ENCODE assay signal across 9 cellular contexts in the genomic region with DNA sequence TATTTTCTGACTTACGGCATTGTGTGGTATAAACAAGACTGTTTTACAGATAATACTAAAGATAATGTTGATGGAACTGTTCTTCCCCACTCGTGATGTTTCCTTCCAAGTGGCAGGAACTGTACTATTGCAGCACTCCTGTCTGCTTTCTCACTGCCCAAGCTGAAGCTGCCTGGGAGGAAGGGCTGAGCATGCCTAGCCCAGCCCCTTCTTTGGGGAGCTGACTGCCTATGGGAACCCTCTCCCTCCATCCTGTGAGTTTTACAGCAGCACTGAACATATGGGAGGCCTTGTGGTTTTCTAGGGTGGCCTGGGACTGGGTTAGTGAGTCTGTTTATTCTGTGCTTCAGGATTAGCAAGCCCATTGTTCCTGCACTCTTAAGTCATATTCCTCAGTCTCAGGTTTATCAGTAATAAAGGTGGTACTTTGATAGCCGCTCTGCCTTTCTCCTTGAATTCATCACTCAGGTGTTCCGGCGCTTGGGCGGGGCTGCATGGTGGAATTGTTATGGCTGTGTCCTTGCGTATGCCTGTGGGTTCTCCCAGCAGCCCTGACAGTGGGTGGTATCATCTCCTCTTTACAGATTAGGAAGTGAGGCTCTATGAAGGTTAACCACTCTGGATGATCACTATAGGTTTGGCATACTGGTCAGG.
DNase-seq lines count a peak whose midpoint lies in the region; ATAC-seq lines count a peak whose summit lies in the region.
"Had no signal": no experiment of that assay in that cellular context is flagged by ENCODE, and none has a peak within 500 bp of the region (broad histone marks: within the 10 kb centered on the region; RNA-seq: fewer than 3 reads in every experiment).

No MANE protein-coding gene starts in this region.

- peak; percentile 6 for DNase-seq in activated CD4-positive, alpha-beta T cell treated with anti-CD3 and anti-CD28 coated beads for 48 hours
- no peak for DNase-seq in activated CD4-positive, alpha-beta T cell treated with anti-CD3 and anti-CD28 coated beads for 1 hour
- DNase-seq in SJCRH30 = peak; percentile 60 to 73
- DNase-seq in fibroblast of gingiva (ENCODE audit: low read depth) = peak; percentile 83
- no peak for DNase-seq in stimulated activated CD4-positive, alpha-beta T cell treated with anti-CD3 and anti-CD28 coated beads, Interleukin-4, amount 100 ng/mL, for 4 hours
- DNase-seq: activated B cell treated with CpG ODN at 0.5 μM for 24 hours had no signal

- H3K27me3 ChIP-seq in SJCRH30 (no peaks in the 10 kb centered on the region), neuron (ENCODE audit: insufficient read depth, low read length) (no peaks in the 10 kb centered on the region)

- H2AFZ ChIP-seq in neuron (ENCODE audit: low read depth, low read length) = peak overlapping the region; percentile 74

- ATAC-seq in HG03135 (IDR thresholded peaks at IDR 0.05; ENCODE audit: unreplicated experiment) (no peak), HG03159 (IDR thresholded peaks at IDR 0.05; ENCODE audit: unreplicated experiment) (no peak)

- H3K4me1 ChIP-seq in SJCRH30 (peaks cover 10% of the 10 kb centered on the region), neuron (ENCODE audit: insufficient read depth, low read length) (peaks cover 10% of the 10 kb centered on the region)

- no peaks in the 10 kb centered on the region for H3K36me3 ChIP-seq in SJCRH30
- no peaks in the 10 kb centered on the region for H3K36me3 ChIP-seq in neuron (ENCODE audit: insufficient read depth, low read length)

- peak overlapping the region; percentile 32; the same call in 1 of the 2 replicates for H3K27ac ChIP-seq in SJCRH30

- H3K9me3 ChIP-seq in SJCRH30 (replicated peaks) (no peaks in the 10 kb centered on the region), neuron (ENCODE audit: low read length) (no peaks in the 10 kb centered on the region)

- H3K4me3 ChIP-seq in SJCRH30 (no peak overlapping the region), neuron (ENCODE audit: low read length) (peak overlapping the region; percentile 40)

Comparison
In these comparisons a context has a peak if more than half of its experiments do, and no peak if none do; other contexts are left out.
1. DNase-seq: peak in activated CD4-positive, alpha-beta T cell treated with anti-CD3 and anti-CD28 coated beads for 48 hours (single experiment), SJCRH30 (2 of 2) and fibroblast of gingiva (single experiment); none in activated CD4-positive, alpha-beta T cell treated with anti-CD3 and anti-CD28 coated beads for 1 hour (single experiment) and stimulated activated CD4-positive, alpha-beta T cell treated with anti-CD3 and anti-CD28 coated beads, Interleukin-4, amount 100 ng/mL, for 4 hours (0 of 2).